In genomic region chr6:82178084-82178758, GRCh38 we compare ENCODE assay signal across 8 cellular contexts.
DNase-seq lines count a peak whose midpoint lies in the region; ATAC-seq, FAIRE-seq and TF ChIP-seq lines count a peak whose summit lies in the region.

No MANE protein-coding gene starts in this region.

- TF ChIP-seq POLR2A in esophagus muscularis mucosa (IDR thresholded peaks at IDR 0.05; ENCODE audit: low read depth): no peak

- intact Hi-C loops in esophagus muscularis mucosa (cut with DNase I) (no loop called here), sciatic nerve (cut with DNase I) (no loop called here)

- H4K20me1 ChIP-seq in OCI-LY3 (ENCODE audit: insufficient read depth, low read length): no peaks in the 10 kb centered on the region

- H2AFZ ChIP-seq in OCI-LY3 (ENCODE audit: low read depth, low read length) (no peak overlapping the region), neuronal stem cell (ENCODE audit: low read length) (no peak overlapping the region)

- H3K27ac Mint-ChIP-seq in activated T-cell treated with anti-CD3 and anti-CD28 coated beads, Interleukin-2, amount 50 U/mL, for 72 hours: no peak overlapping the region

- no peaks in the 10 kb centered on the region for H3K79me1 ChIP-seq in neuronal stem cell (ENCODE audit: low read depth, low read length)

- no peaks in the 10 kb centered on the region for H3K9me3 ChIP-seq in OCI-LY3 (ENCODE audit: insufficient read depth, low read length)
- no peaks in the 10 kb centered on the region for H3K9me3 ChIP-seq in esophagus muscularis mucosa
- no peaks in the 10 kb centered on the region for H3K9me3 ChIP-seq in neuronal stem cell (replicated peaks in 1 of 2; ENCODE audit: control insufficient read depth in 2 of 2, insufficient read depth in 1 of 2, low read depth in 1 of 2, low read length in 2 of 2)

- H3K4me3 ChIP-seq in OCI-LY3 (ENCODE audit: low read length) (no peak overlapping the region), esophagus muscularis mucosa (no peak overlapping the region), neuronal stem cell (ENCODE audit: low read length in 2 of 2) (no peak overlapping the region)

- no peak overlapping the region for H2AK5ac ChIP-seq in neuronal stem cell (ENCODE audit: low read depth, low read length)

- peaks cover 24% of the 10 kb centered on the region for H3K36me3 ChIP-seq in OCI-LY3 (replicated peaks; ENCODE audit: low read depth, low read length)
- peaks cover 11 to 75% (median 21%) of the 10 kb centered on the region in 4 donors for H3K36me3 ChIP-seq in esophagus muscularis mucosa
- peaks cover 0 to 90% of the 10 kb centered on the region in 2 donors for H3K36me3 ChIP-seq in neuronal stem cell (replicated peaks in 1 of 2; ENCODE audit: control insufficient read depth in 2 of 2, insufficient read depth in 2 of 2, low read length in 2 of 2)

- H3K9ac ChIP-seq in OCI-LY3 (ENCODE audit: low read length) (no peak overlapping the region), neuronal stem cell (ENCODE audit: low read depth, low read length, poor library complexity) (no peak overlapping the region)

- H4K8ac ChIP-seq in neuronal stem cell (ENCODE audit: low read depth, low read length): no peak overlapping the region

- no peak overlapping the region for H3K18ac ChIP-seq in neuronal stem cell (ENCODE audit: low read length)

- H3K4me3 Mint-ChIP-seq in activated T-cell treated with anti-CD3 and anti-CD28 coated beads, Interleukin-2, amount 50 U/mL, for 72 hours: no peak overlapping the region

- TF ChIP-seq CTCF in OCI-LY3 (IDR thresholded peaks at IDR 0.05; ENCODE audit: low read depth, low read length) (peak; percentile 65), esophagus muscularis mucosa (IDR thresholded peaks at IDR 0.05) (peak in 2 of 3 experiments; percentile 26 to 46)

- 57% methylated on average over 2 of the region's 2 CpGs for WGBS in esophagus muscularis mucosa
- no CpG with 5 or more reads among the region's 2 CpGs for WGBS in neuronal stem cell (ENCODE audit: extremely low coverage in 2 of 2, insufficient read length in 2 of 2, insufficient replicate concordance in 1 of 2), 2 donors

- no peak overlapping the region for H3K4ac ChIP-seq in neuronal stem cell (ENCODE audit: low read length)

- no peak overlapping the region for H3K14ac ChIP-seq in neuronal stem cell (ENCODE audit: low read length)

- no peak overlapping the region for H4K91ac ChIP-seq in neuronal stem cell (ENCODE audit: low read depth, low read length, poor library complexity)

- no peak for TF ChIP-seq EP300 in esophagus muscularis mucosa (IDR thresholded peaks at IDR 0.05)

- no peak overlapping the region for H2BK15ac ChIP-seq in neuronal stem cell (ENCODE audit: low read length)

- no peaks in the 10 kb centered on the region for H3K9me3 Mint-ChIP-seq in activated T-cell treated with anti-CD3 and anti-CD28 coated beads, Interleukin-2, amount 50 U/mL, for 72 hours

- H3K36me3 Mint-ChIP-seq in activated T-cell treated with anti-CD3 and anti-CD28 coated beads, Interleukin-2, amount 50 U/mL, for 72 hours (ENCODE audit: insufficient read depth in 2 of 2): peaks cover 0 to 26% of the 10 kb centered on the region in 2 donors

- peaks cover 8% of the 10 kb centered on the region for H3K4me1 ChIP-seq in OCI-LY3 (ENCODE audit: low read length)
- peaks cover 0 to 5% (median 0%) of the 10 kb centered on the region in 4 donors for H3K4me1 ChIP-seq in esophagus muscularis mucosa
- no peaks in the 10 kb centered on the region for H3K4me1 ChIP-seq in neuronal stem cell (ENCODE audit: control insufficient read depth in 2 of 2, insufficient read depth in 1 of 2, low read depth in 1 of 2, low read length in 2 of 2)

- no peaks in the 10 kb centered on the region for H3K79me2 ChIP-seq in OCI-LY3 (ENCODE audit: low read length)

- no peak overlapping the region for H2BK5ac ChIP-seq in neuronal stem cell (ENCODE audit: low read length)

- no peak overlapping the region for H2BK120ac ChIP-seq in neuronal stem cell (ENCODE audit: low read depth, low read length)

- DNase-seq in GM19239 (ENCODE audit: insufficient read length, low spot score) (no peak), esophagus muscularis mucosa (ENCODE audit: extremely low spot score) (no peak), sciatic nerve (ENCODE audit: low spot score) (no peak), NCI-H2196 (lab: John Stamatoyannopoulos, UW; ENCODE audit: unreplicated experiment) (no peak), neuronal stem cell (ENCODE audit: low spot score) (no peak), NCI-H128 (lab: John Stamatoyannopoulos, UW; ENCODE audit: unreplicated experiment) (no peak)
- no peak for DNase-seq in activated T-cell treated with anti-CD3 and anti-CD28 coated beads, Interleukin-2, amount 50 U/mL, for 72 hours

- H3K27me3 Mint-ChIP-seq in activated T-cell treated with anti-CD3 and anti-CD28 coated beads, Interleukin-2, amount 50 U/mL, for 72 hours (ENCODE audit: low read depth): no peaks in the 10 kb centered on the region

- no peak overlapping the region for H2BK12ac ChIP-seq in neuronal stem cell (ENCODE audit: low read length)

- no peak overlapping the region for H3K4me2 ChIP-seq in OCI-LY3 (ENCODE audit: low read length)
- no peak overlapping the region for H3K4me2 ChIP-seq in neuronal stem cell (ENCODE audit: insufficient read depth, low read length, poor library complexity, severe bottlenecking)

- H3K23ac ChIP-seq in neuronal stem cell (ENCODE audit: low read depth, low read length, poor library complexity): no peak overlapping the region

- H3K4me1 Mint-ChIP-seq in activated T-cell treated with anti-CD3 and anti-CD28 coated beads, Interleukin-2, amount 50 U/mL, for 72 hours (ENCODE audit: low read depth): peaks cover 6% of the 10 kb centered on the region

- H3K27ac ChIP-seq in OCI-LY3 (ENCODE audit: low read length): no peak overlapping the region
- no peak overlapping the region for H3K27ac ChIP-seq in esophagus muscularis mucosa (replicated peaks in 1 of 4)
- H3K27ac ChIP-seq in neuronal stem cell (replicated peaks; ENCODE audit: low read length): no peak overlapping the region

- H3K27me3 ChIP-seq in OCI-LY3 (ENCODE audit: low read depth, low read length) (no peaks in the 10 kb centered on the region), esophagus muscularis mucosa (no peaks in the 10 kb centered on the region), neuronal stem cell (ENCODE audit: control insufficient read depth in 3 of 3, insufficient read depth in 3 of 3, low read depth in 1 of 3, low read length in 3 of 3) (no peaks in the 10 kb centered on the region)

- FAIRE-seq in GM19239 (lab: Jason Lieb, UNC): peak; percentile 28

- ATAC-seq in sciatic nerve: peak; percentile 85
- no peak for ATAC-seq in activated T-cell treated with anti-CD3 and anti-CD28 coated beads, Interleukin-2, amount 50 U/mL, for 72 hours (replicated peaks in 1 of 2)
